ENCODE assay signal across 8 cellular contexts in genomic region chr3:128497305-128498126, GRCh38. TPM values are rescaled to one million over a fixed set of nuclear protein-coding genes. Genes with fewer than 3 reads are reported as not detected.
DNase-seq lines count a peak whose midpoint lies in the region; ATAC-seq and TF ChIP-seq lines count a peak whose summit lies in the region.

No MANE protein-coding gene starts in this region.

- H3K9me3 ChIP-seq in hepatocyte (ENCODE audit: low read depth) (no peaks in the 10 kb centered on the region), sigmoid colon (no peaks in the 10 kb centered on the region)

- no peaks in the 10 kb centered on the region for H4K20me1 ChIP-seq in hepatocyte (ENCODE audit: insufficient read depth, poor library complexity, severe bottlenecking)

- H2AFZ ChIP-seq in hepatocyte: peak overlapping the region; percentile 49

- H3K36me3 ChIP-seq in hepatocyte (replicated peaks; ENCODE audit: insufficient read depth, low read depth) (no peaks in the 10 kb centered on the region), sigmoid colon (no peaks in the 10 kb centered on the region)

- H3K79me2 ChIP-seq in hepatocyte: no peaks in the 10 kb centered on the region

- H3K27me3 ChIP-seq in hepatocyte (peaks cover 73% of the 10 kb centered on the region), sigmoid colon (peaks cover 39 to 100% (median 77%) of the 10 kb centered on the region in 3 donors)

- WGBS in hepatocyte (ENCODE audit: low lambda C conversion rate, missing lambda C conversion rate): 3% methylated on average over 66 of the region's 77 CpGs
- 2 to 5% methylated on average over 77 of the region's 77 CpGs for WGBS in sigmoid colon, 2 donors

- no peaks in the 10 kb centered on the region for H3K9me2 ChIP-seq in hepatocyte (replicated peaks; ENCODE audit: insufficient read depth)

- H3K27ac ChIP-seq in hepatocyte (no peak overlapping the region), sigmoid colon (no peak overlapping the region)

- peak overlapping the region; percentile 90 for H3K4me2 ChIP-seq in hepatocyte

- DNase-seq in EL (peak; percentile 57), NCI-H1092 (lab: John Stamatoyannopoulos, UW) (peak; percentile 67), SW480 (ENCODE audit: low spot score) (peak; percentile 66), hepatocyte (ENCODE audit: low spot score) (peak; percentile 81), sigmoid colon (peak; percentile 67)
- DNase-seq in activated naive CD8-positive, alpha-beta T cell treated with anti-CD3 and anti-CD28 coated beads, Interleukin-2, amount 50 U/mL, for 16 hours (ENCODE audit: low read depth, low spot score): peak; percentile 40

- no peak for TF ChIP-seq POLR2A in sigmoid colon (IDR thresholded peaks at IDR 0.05)

- intact Hi-C loops in sigmoid colon (cut with DNase I): loop anchor here (1.0 to 5.0 kb wide), 5 partner anchors 71 to 420 kb away; no protein-coding TSS in a partner anchor

- H3K4me1 ChIP-seq in hepatocyte (ENCODE audit: insufficient read depth) (peaks cover 5% of the 10 kb centered on the region), sigmoid colon (peaks cover 0 to 27% (median 27%) of the 10 kb centered on the region in 4 donors)

- ATAC-seq in HG02678 (IDR thresholded peaks at IDR 0.05; ENCODE audit: unreplicated experiment): no peak
- no peak for ATAC-seq in GM18870 (IDR thresholded peaks at IDR 0.05; ENCODE audit: unreplicated experiment)

- TF ChIP-seq EP300 in sigmoid colon (IDR thresholded peaks at IDR 0.05): no peak

- TF ChIP-seq CTCF in hepatocyte (IDR thresholded peaks at IDR 0.05; ENCODE audit: poor library complexity) (peak; percentile 75), sigmoid colon (IDR thresholded peaks at IDR 0.05) (peak in 3 of 4 experiments; percentile 26 to 84 (median 51))

- H3K4me3 ChIP-seq in hepatocyte: peak overlapping the region; percentile 67
- peak overlapping the region; percentile 26 to 61 (median 52) for H3K4me3 ChIP-seq in sigmoid colon

RNA-seq across cellular contexts. Expression of gene GATA2, which starts 4.5 kb away (rescaled TPM):
- total RNA-seq in hepatocyte (0.88 and 2.6 TPM in 2 replicates), sigmoid colon (1 to 10 TPM; 2.1 to 6.6 (median 5.0) TPM)
- polyA plus RNA-seq in hepatocyte (2.4 and 3.5 TPM in 2 replicates), sigmoid colon (1 to 10 TPM in 2 of 3 donors, under 1 TPM in 1; 0.46 to 5.2 (median 1.8) TPM)

RNA-seq across cellular contexts. Expression of gene DNAJB8, which starts 30.8 kb away (rescaled TPM):
- total RNA-seq in hepatocyte: not detected in 2 replicates
- polyA plus RNA-seq in hepatocyte: not detected in 2 replicates
- not detected for total RNA-seq in sigmoid colon
- polyA plus RNA-seq in sigmoid colon: not detected
